Comparison of ENCODE assay signal across 9 cellular contexts in genomic region chr11:105269862-105270261, GRCh38.
"Had no signal": no experiment of that assay in that cellular context is flagged by ENCODE, and none has a peak within 500 bp of the region (broad histone marks: within the 10 kb centered on the region; RNA-seq: fewer than 3 reads in every experiment).

No MANE protein-coding gene starts in this region.

- H3K4me3 Mint-ChIP-seq: GM23338, H9, HFFc6 had no signal

- ATAC-seq: GM23338, HCT116 had no signal

- H3K4me1 ChIP-seq: HAP-1 had no signal

- H3K9ac ChIP-seq: GM23248 had no signal

- H3K27ac Mint-ChIP-seq: GM23338, H9, HFFc6 had no signal

- H3K9me3 Mint-ChIP-seq: GM23338, HFFc6 had no signal

- H3K4me2 ChIP-seq: GM23338 had no signal

- DNase-seq: GM23248, GOT3, H7, H9, HCEC 1CT, HFFc6 had no signal

- H2AFZ ChIP-seq: GM23248, GM23338 had no signal

- H3K27ac ChIP-seq: GM23248 had no signal

- H3K36me3 ChIP-seq: HAP-1 had no signal

- H3K9me3 ChIP-seq: HAP-1 had no signal

- H3K4me3 ChIP-seq: GM23248, GM23338, HAP-1 had no signal
